Comparison of ENCODE assay signal across 26 cellular contexts in the genomic region with DNA sequence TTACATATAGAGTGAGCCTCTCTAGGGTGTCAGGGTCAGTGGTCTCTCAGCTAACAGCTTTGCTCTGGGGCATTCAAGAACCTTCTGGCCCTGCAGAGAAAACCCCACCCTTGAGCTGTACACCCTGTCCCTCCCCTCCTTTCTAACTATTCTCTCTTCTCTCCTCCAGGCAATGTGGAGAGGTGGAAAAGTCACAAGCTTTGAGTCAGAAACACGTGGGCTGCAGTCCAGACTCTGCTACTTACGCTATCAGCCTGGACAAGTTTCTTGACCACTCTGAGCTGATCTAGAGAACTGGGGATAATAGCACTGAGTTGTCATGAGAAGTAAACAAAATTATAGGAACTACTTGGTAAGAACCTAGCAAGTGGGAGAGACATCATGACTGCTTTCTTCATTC. TPM values are rescaled to one million over a fixed set of nuclear protein-coding genes. Genes with fewer than 3 reads are reported as not detected.
A peak's percentile ranks its signal among the peaks of the same experiment; 100 is the strongest.
DNase-seq lines count a peak whose midpoint lies in the region; ATAC-seq and TF ChIP-seq lines count a peak whose summit lies in the region.
"Had no signal": no experiment of that assay in that cellular context is flagged by ENCODE, and none has a peak within 500 bp of the region (broad histone marks: within the 10 kb centered on the region; RNA-seq: fewer than 3 reads in every experiment).

No MANE protein-coding gene starts in this region.

- H3K9ac ChIP-seq in neural progenitor cell = no peak overlapping the region
- H3K9ac ChIP-seq: KMS-11, SK-N-SH had no signal

- DNase-seq in COLO829 (ENCODE audit: low spot score) = peak; percentile 65
- no peak for DNase-seq in RWPE2 (ENCODE audit: low spot score)
- no peak for DNase-seq in epithelial cell of prostate (ENCODE audit: low read depth, low spot score)
- DNase-seq in neural progenitor cell (ENCODE audit: low spot score) = no peak
- no peak for DNase-seq in MV-4-11 (lab: John Stamatoyannopoulos, UW)
- DNase-seq in kidney tubule cell (ENCODE audit: low spot score) = no peak
- DNase-seq in NCI-H345 treated with DMSO at 0.1 percent for 48 hours (lab: John Stamatoyannopoulos, UW; ENCODE audit: unreplicated experiment) = no peak
- DNase-seq: activated CD4-positive, alpha-beta memory T cell treated with anti-CD3 and anti-CD28 coated beads, Interleukin-2, amount 10 ng/mL, durations not matched to agents 7 days and 5 days; activated CD4-positive, CD25-positive, alpha-beta regulatory T cell; activated T-cell treated with anti-CD3 and anti-CD28 coated beads for 4 hours; anterior cingulate cortex; DMS153; effector CD8-positive, alpha-beta T cell; NCI-H1930; NCI-H226; nucleus accumbens; retina; SK-N-SH; T-helper 9 cell had no signal

- peaks cover 16% of the 10 kb centered on the region for H3K27me3 Mint-ChIP-seq in neural progenitor cell (ENCODE audit: insufficient read depth, low read depth)

- H3K4me2 ChIP-seq in neural progenitor cell = no peak overlapping the region
- H3K4me2 ChIP-seq: KMS-11, SK-N-SH had no signal

- no peaks in the 10 kb centered on the region for H3K9me3 Mint-ChIP-seq in neural progenitor cell
- H3K9me3 Mint-ChIP-seq: activated CD4-positive, alpha-beta memory T cell treated with anti-CD3 and anti-CD28 coated beads, Interleukin-2, amount 10 ng/mL, durations not matched to agents 7 days and 5 days had no signal

- no peaks in the 10 kb centered on the region for H3K36me3 Mint-ChIP-seq in neural progenitor cell
- H3K36me3 Mint-ChIP-seq: CD14-positive monocyte had no signal

- peak overlapping the region; percentile 0 for H3K27ac Mint-ChIP-seq in neural progenitor cell
- H3K27ac Mint-ChIP-seq: activated CD4-positive, alpha-beta memory T cell treated with anti-CD3 and anti-CD28 coated beads, Interleukin-2, amount 10 ng/mL, durations not matched to agents 7 days and 5 days; CD14-positive monocyte had no signal

- H3K4me3 Mint-ChIP-seq in neural progenitor cell = peak overlapping the region; percentile 38
- H3K4me3 Mint-ChIP-seq: activated CD4-positive, alpha-beta memory T cell treated with anti-CD3 and anti-CD28 coated beads, Interleukin-2, amount 10 ng/mL, durations not matched to agents 7 days and 5 days; CD14-positive monocyte had no signal

- H4K20me1 ChIP-seq in neural progenitor cell (ENCODE audit: low read depth) = no peaks in the 10 kb centered on the region

- H3K27me3 ChIP-seq in RWPE2 (ENCODE audit: insufficient read depth, poor library complexity, severe bottlenecking) = no peaks in the 10 kb centered on the region
- H3K27me3 ChIP-seq in neural progenitor cell = peaks cover 12% of the 10 kb centered on the region

- ATAC-seq in RWPE2 (ENCODE audit: low read depth) (peak; percentile 36; the same call in 2 of the 3 replicates), SK-N-SH treated with all-trans-retinoic acid at 6 μM for 48 hours (no peak)
- ATAC-seq: Panc1 had no signal

- H3K4me3 ChIP-seq in RWPE2 (ENCODE audit: severe bottlenecking) (no peak overlapping the region), neural progenitor cell (no peak overlapping the region)
- H3K4me3 ChIP-seq: lung had no signal

- H3K36me3 ChIP-seq in RWPE2 (ENCODE audit: low read depth) (no peaks in the 10 kb centered on the region), neural progenitor cell (no peaks in the 10 kb centered on the region)

- H3K9me3 ChIP-seq in RWPE2 (ENCODE audit: severe bottlenecking) (no peaks in the 10 kb centered on the region), neural progenitor cell (ENCODE audit: low read depth) (no peaks in the 10 kb centered on the region)
- H3K9me3 ChIP-seq: SK-N-SH had no signal

- H3K4me1 ChIP-seq in RWPE2 (ENCODE audit: insufficient read depth, poor library complexity, severe bottlenecking) (peaks cover 7% of the 10 kb centered on the region), neural progenitor cell (no peaks in the 10 kb centered on the region)

- no peak overlapping the region for H2AFZ ChIP-seq in neural progenitor cell (replicated peaks)

- no peaks in the 10 kb centered on the region for H3K79me2 ChIP-seq in neural progenitor cell (ENCODE audit: low read depth)

- H3K27ac ChIP-seq in RWPE2 (ENCODE audit: poor library complexity, severe bottlenecking) = no peak overlapping the region
- peak overlapping the region; percentile 67 for H3K27ac ChIP-seq in epithelial cell of prostate
- H3K27ac ChIP-seq in neural progenitor cell = no peak overlapping the region
- H3K27ac ChIP-seq: KMS-11 had no signal

- H3F3A ChIP-seq in neural progenitor cell (ENCODE audit: low read depth) = no peaks in the 10 kb centered on the region

- no peak for TF ChIP-seq CTCF in RWPE2 (IDR thresholded peaks at IDR 0.05; ENCODE audit: poor library complexity, severe bottlenecking)
- TF ChIP-seq CTCF in neural progenitor cell (IDR thresholded peaks at IDR 0.05) = no peak

- peaks cover 17% of the 10 kb centered on the region for H3K4me1 Mint-ChIP-seq in neural progenitor cell
- H3K4me1 Mint-ChIP-seq: CD14-positive monocyte had no signal

TF ChIP-seq in SK-N-SH treated with all-trans-retinoic acid at 6 μM for 48 hours, 23 proteins besides CTCF, POLR2A, EP300 and RAD21:
- TF ChIP-seq ZC3H10 (CRISPR knock-in tag; IDR thresholded peaks at IDR 0.05) = no peak
TF ChIP-seq in SK-N-SH treated with all-trans-retinoic acid at 6 μM for 48 hours: peak in this region for 0.

RNA-seq across cellular contexts. Expression of a gene that starts 10.7 kb away (rescaled TPM):
- 0.09 and 0.56 TPM in 2 replicates for total RNA-seq in neural progenitor cell (ENCODE audit: low replicate concordance)
- total RNA-seq: activated CD4-positive, alpha-beta memory T cell treated with anti-CD3 and anti-CD28 coated beads, Interleukin-2, amount 10 ng/mL, durations not matched to agents 7 days and 5 days had no signal

RNA-seq across cellular contexts. Expression of a gene that starts 23.8 kb away (rescaled TPM):
- not detected in 2 replicates for total RNA-seq in neural progenitor cell (ENCODE audit: low replicate concordance)
- total RNA-seq: cerebellum, subcutaneous adipose tissue had no signal
